8 cellular contexts compared by ENCODE assay signal in genomic region chr20:46681032-46681854, GRCh38. TPM values are rescaled to one million over a fixed set of nuclear protein-coding genes. Genes with fewer than 3 reads are reported as not detected.
DNase-seq lines count a peak whose midpoint lies in the region; ATAC-seq and TF ChIP-seq lines count a peak whose summit lies in the region.

No MANE protein-coding gene starts in this region.

- H3K9me3 Mint-ChIP-seq in natural killer cell, result no peaks in the 10 kb centered on the region
- no peaks in the 10 kb centered on the region for H3K9me3 Mint-ChIP-seq in stimulated activated naive CD8-positive, alpha-beta T cell treated with anti-CD3 and anti-CD28 coated beads, Interleukin-15, amount 100 ng/mL, for 72 hours

- H3K27ac Mint-ChIP-seq in natural killer cell, result peak overlapping the region in 1 of 2 donors; percentile 20
- peak overlapping the region in 1 of 2 donors; percentile 84 for H3K27ac Mint-ChIP-seq in stimulated activated naive CD8-positive, alpha-beta T cell treated with anti-CD3 and anti-CD28 coated beads, Interleukin-15, amount 100 ng/mL, for 72 hours

- POLR2A ChIA-PET in HEK293T (lab: Yijun Ruan, JAX), result no interaction called here

- peaks cover 50% of the 10 kb centered on the region in 2 donors for H3K4me1 Mint-ChIP-seq in natural killer cell
- H3K4me1 Mint-ChIP-seq in stimulated activated naive CD8-positive, alpha-beta T cell treated with anti-CD3 and anti-CD28 coated beads, Interleukin-15, amount 100 ng/mL, for 72 hours, result peaks cover 43% of the 10 kb centered on the region

- H3K27me3 Mint-ChIP-seq in natural killer cell (ENCODE audit: low read depth in 2 of 2), result no peaks in the 10 kb centered on the region
- no peaks in the 10 kb centered on the region for H3K27me3 Mint-ChIP-seq in stimulated activated naive CD8-positive, alpha-beta T cell treated with anti-CD3 and anti-CD28 coated beads, Interleukin-15, amount 100 ng/mL, for 72 hours

- CTCF ChIA-PET in HEK293T (lab: Yijun Ruan, JAX), result interaction anchor here (0.6 to 1.5 kb wide), 4 partner anchors 32 to 294 kb away, joined by 3 to 5 read pairs (median 4); no protein-coding TSS in a partner anchor

- peaks cover 8% of the 10 kb centered on the region for H3K36me3 Mint-ChIP-seq in natural killer cell

- DNase-seq in Ammon's horn (ENCODE audit: low spot score) (peak; percentile 68), HEK293T (ENCODE audit: extremely low spot score) (peak; percentile 49), NCI-H82 treated with DMSO at 0.1 percent for 48 hours (lab: John Stamatoyannopoulos, UW; ENCODE audit: unreplicated experiment) (peak; percentile 37), epidermal melanocyte (ENCODE audit: insufficient read length, low spot score) (peak; percentile 41), natural killer cell (peak; percentile 49)
- peak; percentile 41 to 47 for DNase-seq in activated CD8-positive, alpha-beta memory T cell treated with anti-CD3 and anti-CD28 coated beads for 4 hours (ENCODE audit: low read depth in 2 of 2)
- DNase-seq in stimulated activated naive CD8-positive, alpha-beta T cell treated with anti-CD3 and anti-CD28 coated beads, Interleukin-15, amount 100 ng/mL, for 72 hours, result peak; percentile 62 to 64

- intact Hi-C loops in natural killer cell (cut with micrococcal nuclease), result loop anchor here (1.0 to 10.0 kb wide), 4 partner anchors 119 to 656 kb away; partner anchors contain the start of gene SLC12A5

- no peak overlapping the region for H3K4me3 Mint-ChIP-seq in natural killer cell
- no peak overlapping the region for H3K4me3 Mint-ChIP-seq in stimulated activated naive CD8-positive, alpha-beta T cell treated with anti-CD3 and anti-CD28 coated beads, Interleukin-15, amount 100 ng/mL, for 72 hours

- ATAC-seq in natural killer cell (peak in 2 of 3 donors; percentile 70 to 76), HG03135 (IDR thresholded peaks at IDR 0.05; ENCODE audit: unreplicated experiment) (no peak)
- ATAC-seq in stimulated activated naive CD8-positive, alpha-beta T cell treated with anti-CD3 and anti-CD28 coated beads, Interleukin-15, amount 100 ng/mL, for 72 hours, result peak; percentile 69

- TF ChIP-seq CTCF in natural killer cell (IDR thresholded peaks at IDR 0.05), result peak; percentile 76

TF ChIP-seq in HEK293T, 16 proteins besides CTCF, POLR2A, EP300 and RAD21:
- TF ChIP-seq FOXA1 (IDR thresholded peaks at IDR 0.05), result no peak
- no peak for TF ChIP-seq TARDBP (IDR thresholded peaks at IDR 0.05)
- no peak for TF ChIP-seq FOXM1 (IDR thresholded peaks at IDR 0.05; ENCODE audit: borderline replicate concordance)
- no peak for TF ChIP-seq ELF4 (IDR thresholded peaks at IDR 0.05)
- no peak for TF ChIP-seq L3MBTL2 (conservative IDR thresholded peaks at IDR 0.05)
- no peak for TF ChIP-seq ARNT (IDR thresholded peaks at IDR 0.05)
- TF ChIP-seq NFRKB (IDR thresholded peaks at IDR 0.05), result no peak

RNA-seq across cellular contexts. Expression of gene TP53RK, which starts 8.0 kb away (rescaled TPM):
- total RNA-seq in natural killer cell, result 10 to 100 TPM in 1 of 3 donors, 1 to 10 TPM in 2; 5.0 to 10.4 (median 7.8) TPM

RNA-seq across cellular contexts. Expression of gene SLC2A10, which starts 28.2 kb away (rescaled TPM):
- total RNA-seq in natural killer cell, result 1 to 10 TPM in 1 of 3 donors, under 1 TPM in 2; 0.26 to 2.2 (median 0.79) TPM

RNA-seq across cellular contexts. Expression of gene SLC13A3, which starts 30.0 kb away (rescaled TPM):
- total RNA-seq in natural killer cell, result under 1 TPM in 2 of 3 donors, not detected in 1; 0.63 TPM
